In the genomic region with DNA sequence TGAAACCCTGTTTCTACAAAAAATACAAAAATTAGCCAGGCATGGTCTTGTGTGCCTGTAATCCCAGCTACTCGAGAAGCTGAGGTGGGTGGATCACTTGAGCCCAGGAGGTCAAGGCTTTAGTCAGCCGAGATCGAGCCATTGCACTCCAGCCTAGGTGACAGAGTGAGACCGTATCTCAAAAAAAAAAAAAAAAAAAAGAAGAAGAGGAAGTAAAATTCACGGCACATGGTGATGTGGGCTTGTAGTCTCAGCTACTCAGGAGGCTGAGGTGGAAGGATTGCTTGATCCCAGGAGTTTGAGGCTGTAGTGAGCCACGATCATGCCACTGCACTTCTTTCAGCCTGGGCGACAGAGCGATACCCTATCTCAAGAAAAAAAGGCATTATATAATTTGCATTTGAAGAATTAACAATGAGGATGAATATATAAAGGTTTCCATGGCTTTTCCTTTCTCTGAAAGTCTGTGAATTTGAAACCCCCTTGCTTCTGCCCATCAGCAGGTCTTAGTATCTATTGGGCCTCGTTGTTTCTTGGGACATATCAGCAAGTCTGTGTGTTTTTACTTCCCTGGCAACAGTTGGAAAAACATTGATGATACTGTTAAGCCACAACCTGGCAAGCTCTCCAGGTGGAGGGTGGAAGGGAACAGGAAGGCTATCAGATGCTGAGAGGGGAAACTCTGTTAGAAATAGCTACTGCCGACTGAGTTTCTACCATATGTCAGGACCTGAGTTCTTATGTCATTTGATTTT, we compare ENCODE assay signal across 23 cellular contexts. TPM values are rescaled to one million over a fixed set of nuclear protein-coding genes. Genes with fewer than 3 reads are reported as not detected.
A peak's percentile ranks its signal among the peaks of the same experiment; 100 is the strongest.
DNase-seq lines count a peak whose midpoint lies in the region; FAIRE-seq and TF ChIP-seq lines count a peak whose summit lies in the region.
"Had no signal": no experiment of that assay in that cellular context is flagged by ENCODE, and none has a peak within 500 bp of the region (broad histone marks: within the 10 kb centered on the region; RNA-seq: fewer than 3 reads in every experiment).

No MANE protein-coding gene starts in this region.

- POLR2A ChIA-PET in OCI-LY7 (lab: Charles Lee): interaction anchor here (0.6 to 1.6 kb wide), 4 partner anchors 28 to 1717 kb away, joined by 3 to 5 read pairs (median 4); no protein-coding TSS in a partner anchor

- no peak for TF ChIP-seq CTCF in OCI-LY7 (conservative IDR thresholded peaks at IDR 0.05; ENCODE audit: low read length)

- WGBS in small intestine, 3 donors: 33 to 62% (median 39%) methylated on average over 10 of the region's 10 CpGs

- H3K27ac ChIP-seq in OCI-LY7 (ENCODE audit: low read depth, low read length, poor library complexity, severe bottlenecking) (no peak overlapping the region), small intestine (ENCODE audit: low read depth in 1 of 2, low read length in 1 of 2) (no peak overlapping the region)
- H3K27ac ChIP-seq: 22Rv1 had no signal

- H3K4me3 Mint-ChIP-seq in activated naive CD4-positive, alpha-beta T cell treated with anti-CD3 and anti-CD28 coated beads for 36 hours: no peak overlapping the region
- H3K4me3 Mint-ChIP-seq: naive thymus-derived CD4-positive, alpha-beta T cell had no signal

- no peak overlapping the region for H3K27ac Mint-ChIP-seq in activated naive CD4-positive, alpha-beta T cell treated with anti-CD3 and anti-CD28 coated beads for 36 hours
- H3K27ac Mint-ChIP-seq: naive thymus-derived CD4-positive, alpha-beta T cell had no signal

- H3K27me3 Mint-ChIP-seq in activated naive CD4-positive, alpha-beta T cell treated with anti-CD3 and anti-CD28 coated beads for 36 hours (ENCODE audit: low read depth): no peaks in the 10 kb centered on the region

- no peaks in the 10 kb centered on the region for H3K9me2 ChIP-seq in OCI-LY7 (ENCODE audit: insufficient read depth, low read length)

- no peaks in the 10 kb centered on the region for H3K9me3 ChIP-seq in OCI-LY7 (ENCODE audit: low read length)
- no peaks in the 10 kb centered on the region for H3K9me3 ChIP-seq in small intestine (ENCODE audit: control insufficient read depth, low read depth)

- CTCF ChIA-PET in OCI-LY7 (lab: Charles Lee; ENCODE audit: unreplicated experiment): interaction anchor here (0.6 kb wide), 1 partner anchor 22 kb away, joined by 6 read pairs; no protein-coding TSS in a partner anchor
- CTCF ChIA-PET in activated naive CD4-positive, alpha-beta T cell treated with anti-CD3 and anti-CD28 coated beads for 36 hours (lab: Charles Lee): interaction anchor here (0.7 kb wide), 1 partner anchor 675 kb away, joined by 3 read pairs; no protein-coding TSS in a partner anchor

- H3K9me3 Mint-ChIP-seq in activated naive CD4-positive, alpha-beta T cell treated with anti-CD3 and anti-CD28 coated beads for 36 hours: no peaks in the 10 kb centered on the region

- H4K20me1 ChIP-seq in OCI-LY7 (ENCODE audit: insufficient read depth, low read length): no peaks in the 10 kb centered on the region

- H3K4me1 Mint-ChIP-seq in activated naive CD4-positive, alpha-beta T cell treated with anti-CD3 and anti-CD28 coated beads for 36 hours (ENCODE audit: low read depth): no peaks in the 10 kb centered on the region
- H3K4me1 Mint-ChIP-seq: naive thymus-derived CD4-positive, alpha-beta T cell had no signal

- H3K4me1 ChIP-seq in OCI-LY7 (ENCODE audit: insufficient read depth, low read length, poor library complexity, severe bottlenecking) (peaks cover 26% of the 10 kb centered on the region), small intestine (ENCODE audit: control insufficient read depth in 2 of 2, insufficient read depth in 1 of 2, low read depth in 1 of 2, low read length in 1 of 2) (no peaks in the 10 kb centered on the region)

- no peaks in the 10 kb centered on the region for H3K36me3 Mint-ChIP-seq in activated naive CD4-positive, alpha-beta T cell treated with anti-CD3 and anti-CD28 coated beads for 36 hours (ENCODE audit: low read depth)

- H3K36me3 ChIP-seq in OCI-LY7 (ENCODE audit: insufficient read depth, low read length): no peaks in the 10 kb centered on the region
- H3K36me3 ChIP-seq in small intestine (ENCODE audit: control insufficient read depth in 2 of 2, insufficient read depth in 2 of 2, low read length in 2 of 2): no peaks in the 10 kb centered on the region

- intact Hi-C loops in OCI-LY7 (cut with micrococcal nuclease; ENCODE audit: unreplicated experiment): no loop called here
- intact Hi-C loops in activated naive CD4-positive, alpha-beta T cell treated with anti-CD3 and anti-CD28 coated beads for 36 hours (cut with micrococcal nuclease): no loop called here

- no peaks in the 10 kb centered on the region for H3K79me2 ChIP-seq in OCI-LY7 (ENCODE audit: insufficient read depth, low read depth, low read length)

- no peak for FAIRE-seq in small intestine (lab: Jason Lieb, UNC)
- FAIRE-seq: H1, islet of Langerhans had no signal

- no peak overlapping the region for H3K4me2 ChIP-seq in OCI-LY7 (ENCODE audit: low read length)

- H3K4me3 ChIP-seq in OCI-LY7 (ENCODE audit: low read depth, low read length, poor library complexity, severe bottlenecking) (no peak overlapping the region), small intestine (ENCODE audit: low read depth in 1 of 2, low read length in 2 of 2) (no peak overlapping the region)

- DNase-seq in DMS53 (lab: John Stamatoyannopoulos, UW): peak; percentile 49
- DNase-seq in DMS53 treated with DMSO at 0.1 percent for 48 hours (lab: John Stamatoyannopoulos, UW; ENCODE audit: unreplicated experiment): no peak
- DNase-seq in OCI-LY7 (ENCODE audit: low spot score): peak; percentile 27
- DNase-seq in dermis blood vessel endothelial cell: peak; percentile 11
- peak; percentile 27 for DNase-seq in small intestine
- no peak for DNase-seq in activated CD4-positive, alpha-beta T cell treated with anti-CD3 and anti-CD28 coated beads for 4 hours
- no peak for DNase-seq in HPDE6-E6E7 (ENCODE audit: extremely low spot score)
- DNase-seq in activated naive CD4-positive, alpha-beta T cell treated with anti-CD3 and anti-CD28 coated beads for 36 hours: no peak
- DNase-seq: activated gamma-delta T cell; amniotic stem cell; naive thymus-derived CD4-positive, alpha-beta T cell; NCI-H146; stimulated activated CD4-positive, alpha-beta T cell treated with anti-CD3 and anti-CD28 coated beads, Interleukin-2, amount 100 ng/mL, for 48 hours; T-helper 1 cell had no signal

- H2AFZ ChIP-seq in OCI-LY7 (ENCODE audit: low read length): no peak overlapping the region; the same call in 1 of the 2 replicates

- no peaks in the 10 kb centered on the region for H3K27me3 ChIP-seq in small intestine (ENCODE audit: control insufficient read depth in 2 of 2, insufficient read depth in 2 of 2, low read length in 2 of 2)

- BruUV-seq in OCI-LY7 (replicated peaks; lab: Mats Ljungman, UMichigan): no TSS peak

RNA-seq across cellular contexts. Expression of gene PLA2G2D, which starts 4.5 kb away (rescaled TPM):
- not detected in 2 replicates for total RNA-seq in OCI-LY7 (2014; rRNA removed; shearing (Covaris generic))
- not detected in 2 replicates for total RNA-seq in OCI-LY7 (2022)
- not detected in 2 replicates for total RNA-seq in dermis blood vessel endothelial cell
- polyA plus RNA-seq in small intestine: under 1 TPM in 1 of 3 donors, not detected in 2; 0.40 TPM
- under 1 TPM; 0.19 to 0.35 TPM for total RNA-seq in activated naive CD4-positive, alpha-beta T cell treated with anti-CD3 and anti-CD28 coated beads for 36 hours
- total RNA-seq: Calu3; cerebellum; H1; HT1080; lung microvascular endothelial cell; naive thymus-derived CD4-positive, alpha-beta T cell; osteocyte had no signal
- polyA plus RNA-seq: BJ; H1; naive thymus-derived CD4-positive, alpha-beta T cell had no signal

RNA-seq across cellular contexts. Expression of gene PLA2G2F, which starts 15.2 kb away (rescaled TPM):
- not detected in 2 replicates for total RNA-seq in OCI-LY7 (2014; rRNA removed; shearing (Covaris generic))
- total RNA-seq in OCI-LY7 (2022) (not detected in 2 replicates), dermis blood vessel endothelial cell (not detected in 2 replicates)
- polyA plus RNA-seq in small intestine: under 1 TPM in 1 of 3 donors, not detected in 2; 0.01 TPM
- total RNA-seq in activated naive CD4-positive, alpha-beta T cell treated with anti-CD3 and anti-CD28 coated beads for 36 hours: not detected
- total RNA-seq: Calu3; cerebellum; H1; HT1080; lung microvascular endothelial cell; naive thymus-derived CD4-positive, alpha-beta T cell; osteocyte had no signal
- polyA plus RNA-seq: BJ; H1; naive thymus-derived CD4-positive, alpha-beta T cell had no signal

RNA-seq across cellular contexts. Expression of gene PLA2G5, which starts 53.9 kb away (rescaled TPM):
- total RNA-seq in OCI-LY7 (2014; rRNA removed; shearing (Covaris generic)): not detected in 2 replicates
- not detected in 2 replicates for total RNA-seq in OCI-LY7 (2022)
- not detected in 2 replicates for total RNA-seq in dermis blood vessel endothelial cell
- 1 to 10 TPM in 2 of 3 donors, not detected in 1; 1.4 to 2.9 TPM for polyA plus RNA-seq in small intestine
- not detected for total RNA-seq in activated naive CD4-positive, alpha-beta T cell treated with anti-CD3 and anti-CD28 coated beads for 36 hours
- total RNA-seq: Calu3; cerebellum; H1; HT1080; naive thymus-derived CD4-positive, alpha-beta T cell; osteocyte had no signal
- polyA plus RNA-seq: BJ; naive thymus-derived CD4-positive, alpha-beta T cell had no signal

Comparison
In these comparisons a context has a peak if more than half of its experiments do, and no peak if none do; other contexts are left out.
1. DNase-seq: peak in DMS53 (single experiment), OCI-LY7 (single experiment), dermis blood vessel endothelial cell (single experiment) and small intestine (single experiment); none in DMS53 treated with DMSO at 0.1 percent for 48 hours (single experiment), activated CD4-positive, alpha-beta T cell treated with anti-CD3 and anti-CD28 coated beads for 4 hours (0 of 2), HPDE6-E6E7 (single experiment) and activated naive CD4-positive, alpha-beta T cell treated with anti-CD3 and anti-CD28 coated beads for 36 hours (single experiment).